In genomic region chr10:19918800-19919199, GRCh38 we compare ENCODE assay signal across 20 cellular contexts.
DNase-seq lines count a peak whose midpoint lies in the region; ATAC-seq, FAIRE-seq and TF ChIP-seq lines count a peak whose summit lies in the region.
"Had no signal": no experiment of that assay in that cellular context is flagged by ENCODE, and none has a peak within 500 bp of the region (broad histone marks: within the 10 kb centered on the region; RNA-seq: fewer than 3 reads in every experiment).

No MANE protein-coding gene starts in this region.

- H3K36me3 Mint-ChIP-seq in osteocyte (ENCODE audit: unreplicated experiment) = peaks cover 11% of the 10 kb centered on the region
- H3K36me3 Mint-ChIP-seq: CD4-positive, CD25-positive, alpha-beta regulatory T cell had no signal

- H2AK5ac ChIP-seq in H1 (ENCODE audit: low read depth, low read length) = no peak overlapping the region
- H2AK5ac ChIP-seq in mesenchymal stem cell (ENCODE audit: low read length, severe bottlenecking) = no peak overlapping the region

- H2BK20ac ChIP-seq in H1 (ENCODE audit: low read length) = no peak overlapping the region

- H3K18ac ChIP-seq in H1 (ENCODE audit: extremely low read depth, low read length) = no peak overlapping the region
- no peak overlapping the region for H3K18ac ChIP-seq in mesenchymal stem cell (ENCODE audit: low read depth in 1 of 2, low read length in 2 of 2)

- H2AFZ ChIP-seq in H1 (ENCODE audit: low read length) = no peak overlapping the region
- H2AFZ ChIP-seq in mesenchymal stem cell (ENCODE audit: low read depth, low read length) = no peak overlapping the region
- H2AFZ ChIP-seq: neural progenitor cell had no signal

- H3K4me3 ChIP-seq in H1 (ENCODE audit: extremely low read depth in 1 of 4, insufficient read depth in 2 of 4, low read depth in 3 of 4, low read length in 4 of 4) (no peak overlapping the region), mesenchymal stem cell (ENCODE audit: insufficient read depth in 1 of 2, low read depth in 1 of 2, low read length in 2 of 2) (no peak overlapping the region)
- H3K4me3 ChIP-seq: adrenal gland, coronary artery, neural progenitor cell had no signal

- H4K91ac ChIP-seq in H1 (replicated peaks; ENCODE audit: insufficient read length, low read length) = peak overlapping the region; percentile 13
- H4K91ac ChIP-seq in mesenchymal stem cell (ENCODE audit: low read length) = no peak overlapping the region

- CTCF ChIA-PET in RWPE1 (lab: Yijun Ruan, JAX) (interaction anchor here (0.5 kb wide), 1 partner anchor 98 kb away, joined by 4 read pairs; no protein-coding TSS in a partner anchor), H1 (lab: Charles Lee; ENCODE audit: partially characterized antibody) (interaction anchor here (1.1 kb wide), 1 partner anchor 13 kb away, joined by 5 read pairs; no protein-coding TSS in a partner anchor)

- H3K9me3 Mint-ChIP-seq in osteocyte (ENCODE audit: unreplicated experiment) = peaks cover 15% of the 10 kb centered on the region

- no peak overlapping the region for H3K27ac Mint-ChIP-seq in osteocyte (ENCODE audit: unreplicated experiment)
- H3K27ac Mint-ChIP-seq: CD4-positive, CD25-positive, alpha-beta regulatory T cell; neural progenitor cell; stimulated activated naive CD8-positive, alpha-beta T cell treated with anti-CD3 and anti-CD28 coated beads, Interleukin-15, Interleukin-2, amounts not matched to agents 100 ng/mL and 50 ng/mL, for 24 hours; T-helper 1 cell treated with Interleukin-12 subunit alpha and Interleukin-12 subunit beta and Interleukin-4 antibody, amounts not matched to agents 30 μg/mL and 1 μg/mL, for 36 hours had no signal

- H2BK15ac ChIP-seq in H1 (ENCODE audit: low read length) (no peak overlapping the region), mesenchymal stem cell (ENCODE audit: low read depth, poor library complexity, severe bottlenecking) (no peak overlapping the region)

- H3K4ac ChIP-seq in H1 (replicated peaks; ENCODE audit: insufficient read length, low read depth, low read length) (no peak overlapping the region), mesenchymal stem cell (ENCODE audit: low read depth in 1 of 2, low read length in 2 of 2) (no peak overlapping the region)

- no peak for TF ChIP-seq RAD21 in H1 (IDR thresholded peaks at IDR 0.05 in 1 of 2, conservative IDR thresholded peaks at IDR 0.05 in 1 of 2; ENCODE audit: low read depth in 2 of 2, low read length in 2 of 2)

- H3K36me3 ChIP-seq in H1 (ENCODE audit: control insufficient read depth in 2 of 4, insufficient read depth in 4 of 4, low read length in 3 of 4) = no peaks in the 10 kb centered on the region
- H3K36me3 ChIP-seq in mesenchymal stem cell (ENCODE audit: control insufficient read depth in 1 of 2, insufficient read depth in 2 of 2, low read depth in 1 of 2, low read length in 2 of 2) = no peaks in the 10 kb centered on the region
- H3K36me3 ChIP-seq: adrenal gland, neural progenitor cell had no signal

- TF ChIP-seq CTCF in RWPE1 (conservative IDR thresholded peaks at IDR 0.05; ENCODE audit: low read depth) (no peak), H1 (IDR thresholded peaks at IDR 0.05; ENCODE audit: control extremely low read depth in 1 of 3, insufficient read depth in 1 of 3, low read depth in 1 of 3, low read length in 3 of 3) (no peak), osteocyte (IDR thresholded peaks at IDR 0.05) (no peak)

- H3K27me3 ChIP-seq in H1 (replicated peaks in 1 of 4; ENCODE audit: control insufficient read depth in 3 of 4, extremely low read depth in 1 of 4, insufficient read depth in 3 of 4, low read length in 3 of 4) = no peaks in the 10 kb centered on the region
- no peaks in the 10 kb centered on the region for H3K27me3 ChIP-seq in mesenchymal stem cell (ENCODE audit: control insufficient read depth in 1 of 2, insufficient read depth in 1 of 2, low read length in 2 of 2)
- H3K27me3 ChIP-seq: adrenal gland, neural progenitor cell had no signal

- no peak overlapping the region for H2BK12ac ChIP-seq in H1 (ENCODE audit: low read depth, low read length)
- H2BK12ac ChIP-seq in mesenchymal stem cell (ENCODE audit: low read length in 2 of 2) = no peak overlapping the region

- H2BK5ac ChIP-seq in H1 (ENCODE audit: low read depth, low read length) (0 out of 2 replicates have a peak overlapping the region, but pooled peaks have one; percentile 60), mesenchymal stem cell (ENCODE audit: low read depth, low read length, poor library complexity, severe bottlenecking) (no peak overlapping the region)

- H3K79me1 ChIP-seq in H1 (ENCODE audit: low read depth, low read length) (no peaks in the 10 kb centered on the region; the same call in none of the 2 replicates), mesenchymal stem cell (replicated peaks; ENCODE audit: low read length, poor library complexity, severe bottlenecking) (peaks cover 2% of the 10 kb centered on the region)

- H3K4me1 ChIP-seq in H1 (replicated peaks in 1 of 4; ENCODE audit: control insufficient read depth in 3 of 4, insufficient read depth in 4 of 4, low read length in 3 of 4) (peaks cover 0 to 17% (median 10%) of the 10 kb centered on the region in 4 experiments; a peak in 6 of 7 replicates), mesenchymal stem cell (ENCODE audit: control insufficient read depth, insufficient read depth, low read depth, low read length) (peaks cover 9% of the 10 kb centered on the region)
- H3K4me1 ChIP-seq: neural progenitor cell had no signal

- H3K9me3 ChIP-seq in H1 (ENCODE audit: insufficient read depth in 2 of 2, low read depth in 1 of 2, low read length in 1 of 2) (no peaks in the 10 kb centered on the region), mesenchymal stem cell (ENCODE audit: control insufficient read depth, low read length) (no peaks in the 10 kb centered on the region)

- H4K5ac ChIP-seq in H1 (ENCODE audit: insufficient read length, low read depth, low read length) = no peak overlapping the region

- no peak overlapping the region for H3K56ac ChIP-seq in H1 (replicated peaks; ENCODE audit: insufficient read length, low read depth, low read length)

- H3K27me3 Mint-ChIP-seq in osteocyte (ENCODE audit: unreplicated experiment) = no peaks in the 10 kb centered on the region
- H3K27me3 Mint-ChIP-seq: CD4-positive, CD25-positive, alpha-beta regulatory T cell; stimulated activated naive CD8-positive, alpha-beta T cell treated with anti-CD3 and anti-CD28 coated beads, Interleukin-15, Interleukin-2, amounts not matched to agents 100 ng/mL and 50 ng/mL, for 24 hours had no signal

- H3K4me3 Mint-ChIP-seq in osteocyte (ENCODE audit: unreplicated experiment) = no peak overlapping the region
- H3K4me3 Mint-ChIP-seq: CD4-positive, CD25-positive, alpha-beta regulatory T cell; neural progenitor cell; stimulated activated naive CD8-positive, alpha-beta T cell treated with anti-CD3 and anti-CD28 coated beads, Interleukin-15, Interleukin-2, amounts not matched to agents 100 ng/mL and 50 ng/mL, for 24 hours; T-helper 1 cell treated with Interleukin-12 subunit alpha and Interleukin-12 subunit beta and Interleukin-4 antibody, amounts not matched to agents 30 μg/mL and 1 μg/mL, for 36 hours had no signal

- no peaks in the 10 kb centered on the region for H4K20me1 ChIP-seq in H1 (replicated peaks in 1 of 2; ENCODE audit: control insufficient read depth in 1 of 2, insufficient read depth in 2 of 2, low read length in 2 of 2)

- H2BK120ac ChIP-seq in H1 (replicated peaks; ENCODE audit: low read depth, low read length) (no peak overlapping the region), mesenchymal stem cell (ENCODE audit: low read depth, low read length) (no peak overlapping the region)

- TF ChIP-seq EP300 in H1 (IDR thresholded peaks at IDR 0.05; ENCODE audit: borderline replicate concordance in 1 of 2, low read depth in 2 of 2, low read length in 2 of 2) = no peak

- no peak for FAIRE-seq in H1 (lab: Jason Lieb, UNC)
- FAIRE-seq: GM18507, HTR-8/SVneo had no signal

- H3K27ac ChIP-seq in RWPE1 (no peak overlapping the region), H1 (ENCODE audit: low read depth, low read length) (no peak overlapping the region), mesenchymal stem cell (ENCODE audit: low read length, poor library complexity, severe bottlenecking) (no peak overlapping the region)
- H3K27ac ChIP-seq: adrenal gland, neural progenitor cell had no signal

- DNase-seq in DMS53 (lab: John Stamatoyannopoulos, UW) = peak; percentile 68
- DNase-seq in RWPE1 (ENCODE audit: low spot score) = peak; percentile 28
- no peak for DNase-seq in H1 (ENCODE audit: low read depth in 1 of 2, low spot score in 2 of 2)
- peak; percentile 96 for DNase-seq in mesenchymal stem cell
- no peak for DNase-seq in osteocyte (ENCODE audit: extremely low spot score, unreplicated experiment)
- DNase-seq in globus pallidus (ENCODE audit: low spot score) = no peak
- DNase-seq: adrenal gland; CD4-positive, CD25-positive, alpha-beta regulatory T cell; head of caudate nucleus; NCI-H187 treated with DMSO at 0.1 percent for 48 hours; SHP77 treated with DMSO at 0.1 percent for 48 hours had no signal

- no peak for ATAC-seq in HG02623 (IDR thresholded peaks at IDR 0.05; ENCODE audit: unreplicated experiment)
- no peak for ATAC-seq in HG03571 (IDR thresholded peaks at IDR 0.05; ENCODE audit: unreplicated experiment)
- ATAC-seq: HCT116 had no signal

- H3K79me2 ChIP-seq in H1 (ENCODE audit: control insufficient read depth in 1 of 2, insufficient read depth in 2 of 2, low read length in 2 of 2) = peaks cover 0 to 71% of the 10 kb centered on the region in 2 experiments; a peak in 2 of 4 replicates

- WGBS in H1 (ENCODE audit: extremely low coverage in 1 of 2, insufficient coverage in 1 of 2, insufficient read length in 1 of 2, insufficient replicate concordance in 2 of 2, low coverage in 1 of 2, low lambda C conversion rate in 2 of 2, missing lambda C conversion rate in 1 of 2), 2 experiments = 79% methylated on average over 4 of the region's 4 CpGs; no CpG with 5 or more reads in 1 of the 2 experiments
- WGBS in mesenchymal stem cell = 55% methylated on average over 3 of the region's 4 CpGs

- H3K4me2 ChIP-seq in H1 (ENCODE audit: insufficient read depth in 1 of 2, low read depth in 2 of 2, low read length in 2 of 2) (peak overlapping the region in 1 of 2 experiments; percentile 35; a peak in 1 of 4 replicates), mesenchymal stem cell (ENCODE audit: low read length, poor library complexity, severe bottlenecking) (no peak overlapping the region)
- H3K4me2 ChIP-seq: neural progenitor cell had no signal

- H4K8ac ChIP-seq in H1 (ENCODE audit: extremely low read depth, insufficient read depth, low read length) (no peak overlapping the region), mesenchymal stem cell (ENCODE audit: low read length) (no peak overlapping the region)

- H3K14ac ChIP-seq in H1 (ENCODE audit: insufficient read length) = peak overlapping the region; percentile 45
- H3K14ac ChIP-seq in mesenchymal stem cell (ENCODE audit: low read length in 2 of 2) = no peak overlapping the region

- H3K23me2 ChIP-seq in H1 (ENCODE audit: low read depth, low read length) = no peaks in the 10 kb centered on the region; the same call in 1 of the 2 replicates

- POLR2A ChIA-PET in RWPE1 (lab: Yijun Ruan, JAX; ENCODE audit: low non-redundant PET) = no interaction called here
- POLR2A ChIA-PET in H1 (lab: Charles Lee; ENCODE audit: partially characterized antibody) = interaction anchor here (0.7 to 1.0 kb wide), 2 partner anchors 12 kb away, joined by 3 to 4 read pairs; no protein-coding TSS in a partner anchor

- TF ChIP-seq POLR2A in H1 (IDR thresholded peaks at IDR 0.05; ENCODE audit: control extremely low read depth in 1 of 2, low read depth in 2 of 2, low read length in 2 of 2) = no peak

- H3K4me1 Mint-ChIP-seq in osteocyte (ENCODE audit: unreplicated experiment) = peaks cover 56% of the 10 kb centered on the region
- H3K4me1 Mint-ChIP-seq: CD4-positive, CD25-positive, alpha-beta regulatory T cell had no signal

- H3K9ac ChIP-seq in H1 (replicated peaks in 1 of 4; ENCODE audit: extremely low read depth in 1 of 4, low read depth in 3 of 4, low read length in 3 of 4) (0 out of 7 replicates have a peak overlapping the region, but pooled peaks of 1 of the 4 experiments have one; percentile 11), mesenchymal stem cell (ENCODE audit: low read length) (no peak overlapping the region)
- H3K9ac ChIP-seq: neural progenitor cell had no signal

- H3K23ac ChIP-seq in H1 (ENCODE audit: insufficient read length) = no peak overlapping the region
- H3K23ac ChIP-seq in mesenchymal stem cell (ENCODE audit: low read length in 2 of 2) = no peak overlapping the region

Comparison
In these comparisons a context has a peak if more than half of its experiments do, and no peak if none do; other contexts are left out.
1. DNase-seq: peak in DMS53 (single experiment), RWPE1 (single experiment) and mesenchymal stem cell (single experiment); none in H1 (0 of 2), osteocyte (single experiment) and globus pallidus (single experiment).